In the genomic region with DNA sequence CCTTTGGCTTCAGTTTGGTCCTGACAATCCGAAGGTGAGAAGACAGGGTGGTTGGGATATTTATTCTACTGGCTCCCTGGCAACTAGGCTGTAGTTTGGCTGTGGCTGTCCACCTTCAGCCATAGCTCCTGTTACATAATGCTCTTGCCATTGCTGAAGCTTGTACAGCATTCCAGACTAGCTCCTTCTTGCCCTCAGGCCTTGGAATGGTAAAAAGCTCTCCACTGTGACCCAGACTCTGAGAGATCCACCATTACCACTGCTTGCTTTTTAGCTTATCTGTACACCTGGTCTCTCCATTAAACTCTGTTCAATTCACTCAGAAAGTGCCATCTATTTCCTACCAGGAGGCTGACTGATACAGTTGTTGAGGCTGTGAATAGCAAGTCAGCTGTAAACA, we compare ENCODE assay signal across 23 cellular contexts.
A peak's percentile ranks its signal among the peaks of the same experiment; 100 is the strongest.
DNase-seq lines count a peak whose midpoint lies in the region; ATAC-seq, FAIRE-seq and TF ChIP-seq lines count a peak whose summit lies in the region.
"Had no signal": no experiment of that assay in that cellular context is flagged by ENCODE, and none has a peak within 500 bp of the region (broad histone marks: within the 10 kb centered on the region; RNA-seq: fewer than 3 reads in every experiment).

No MANE protein-coding gene starts in this region.

- no peaks in the 10 kb centered on the region for H3K4me1 Mint-ChIP-seq in activated naive CD4-positive, alpha-beta T cell treated with anti-CD3 and anti-CD28 coated beads, Interleukin-2, amount 10 ng/mL, durations not matched to agents 7 days and 5 days
- H3K4me1 Mint-ChIP-seq: CD14-positive monocyte; CD4-positive, alpha-beta memory T cell had no signal

- no peak overlapping the region for H2BK12ac ChIP-seq in H1 (ENCODE audit: low read depth, low read length)

- H3K4me1 ChIP-seq in H1 (replicated peaks in 1 of 4; ENCODE audit: control insufficient read depth in 3 of 4, insufficient read depth in 4 of 4, low read length in 3 of 4): no peaks in the 10 kb centered on the region
- H3K4me1 ChIP-seq: BLaER1 had no signal

- no peak for TF ChIP-seq EP300 in H1 (IDR thresholded peaks at IDR 0.05; ENCODE audit: borderline replicate concordance in 1 of 2, low read depth in 2 of 2, low read length in 2 of 2)

- POLR2A ChIA-PET in H1 (lab: Charles Lee; ENCODE audit: partially characterized antibody): no interaction called here

- no peak overlapping the region for H2AFZ ChIP-seq in H1 (ENCODE audit: low read length)
- H2AFZ ChIP-seq: GM23248 had no signal

- no peak overlapping the region for H3K14ac ChIP-seq in H1 (ENCODE audit: insufficient read length)

- no peak for ATAC-seq in GM18861 (IDR thresholded peaks at IDR 0.05; ENCODE audit: unreplicated experiment)
- no peak for ATAC-seq in HG02884 (IDR thresholded peaks at IDR 0.05; ENCODE audit: unreplicated experiment)
- ATAC-seq: A549 had no signal

- no peaks in the 10 kb centered on the region for H3K36me3 ChIP-seq in H1 (ENCODE audit: control insufficient read depth in 2 of 4, insufficient read depth in 4 of 4, low read length in 3 of 4)
- H3K36me3 ChIP-seq: BLaER1 had no signal

- no peak for TF ChIP-seq CTCF in H1 (IDR thresholded peaks at IDR 0.05; ENCODE audit: control extremely low read depth in 1 of 3, insufficient read depth in 1 of 3, low read depth in 1 of 3, low read length in 3 of 3)

- H3K36me3 Mint-ChIP-seq in activated naive CD4-positive, alpha-beta T cell treated with anti-CD3 and anti-CD28 coated beads, Interleukin-2, amount 10 ng/mL, durations not matched to agents 7 days and 5 days: no peaks in the 10 kb centered on the region
- H3K36me3 Mint-ChIP-seq: CD14-positive monocyte; CD4-positive, alpha-beta memory T cell had no signal

- no peak overlapping the region for H2BK5ac ChIP-seq in H1 (ENCODE audit: low read depth, low read length)

- no peak overlapping the region for H3K18ac ChIP-seq in H1 (ENCODE audit: extremely low read depth, low read length)

- FAIRE-seq in H1 (lab: Jason Lieb, UNC): no peak
- FAIRE-seq: A549, GM12891, H54 had no signal

- H2BK20ac ChIP-seq in H1 (ENCODE audit: low read length): no peak overlapping the region

- H2AK5ac ChIP-seq in H1 (ENCODE audit: low read depth, low read length): no peak overlapping the region

- H3K4me3 Mint-ChIP-seq in activated naive CD4-positive, alpha-beta T cell treated with anti-CD3 and anti-CD28 coated beads, Interleukin-2, amount 10 ng/mL, durations not matched to agents 7 days and 5 days: no peak overlapping the region
- H3K4me3 Mint-ChIP-seq: CD14-positive monocyte; CD4-positive, alpha-beta memory T cell had no signal

- H2BK15ac ChIP-seq in H1 (ENCODE audit: low read length): no peak overlapping the region

- TF ChIP-seq POLR2A in H1 (IDR thresholded peaks at IDR 0.05; ENCODE audit: control extremely low read depth in 1 of 2, low read depth in 2 of 2, low read length in 2 of 2): no peak

- H3K79me2 ChIP-seq in H1 (ENCODE audit: control insufficient read depth in 1 of 2, insufficient read depth in 2 of 2, low read length in 2 of 2): no peaks in the 10 kb centered on the region

- H4K5ac ChIP-seq in H1 (ENCODE audit: insufficient read length, low read depth, low read length): no peak overlapping the region

- no peaks in the 10 kb centered on the region for H3K9me3 ChIP-seq in H1 (ENCODE audit: insufficient read depth in 2 of 2, low read depth in 1 of 2, low read length in 1 of 2)
- H3K9me3 ChIP-seq: A549 had no signal

- peaks cover 9% of the 10 kb centered on the region for H3K9me3 Mint-ChIP-seq in activated naive CD4-positive, alpha-beta T cell treated with anti-CD3 and anti-CD28 coated beads, Interleukin-2, amount 10 ng/mL, durations not matched to agents 7 days and 5 days

- H3K56ac ChIP-seq in H1 (replicated peaks; ENCODE audit: insufficient read length, low read depth, low read length): no peak overlapping the region

- no peak overlapping the region for H3K4me3 ChIP-seq in H1 (ENCODE audit: extremely low read depth in 1 of 4, insufficient read depth in 2 of 4, low read depth in 3 of 4, low read length in 4 of 4)
- H3K4me3 ChIP-seq: A549, BLaER1, GM23248 had no signal

- 0 out of 2 replicates have a peak overlapping the region, but pooled peaks have one; percentile 10 for H3K27ac ChIP-seq in H1 (ENCODE audit: low read depth, low read length)
- H3K27ac ChIP-seq: 22Rv1, A549, BLaER1, GM23248, HL-60 had no signal

- H3K4me2 ChIP-seq in H1 (ENCODE audit: insufficient read depth in 1 of 2, low read depth in 2 of 2, low read length in 2 of 2): no peak overlapping the region
- H3K4me2 ChIP-seq: A549, BLaER1 had no signal

- H3K27ac Mint-ChIP-seq in activated naive CD4-positive, alpha-beta T cell treated with anti-CD3 and anti-CD28 coated beads, Interleukin-2, amount 10 ng/mL, durations not matched to agents 7 days and 5 days: peak overlapping the region; percentile 49
- H3K27ac Mint-ChIP-seq: CD14-positive monocyte; CD4-positive, alpha-beta memory T cell had no signal

- H4K91ac ChIP-seq in H1 (replicated peaks; ENCODE audit: insufficient read length, low read length): no peak overlapping the region

- WGBS in H1 (ENCODE audit: extremely low coverage in 1 of 2, insufficient coverage in 1 of 2, insufficient read length in 1 of 2, insufficient replicate concordance in 2 of 2, low coverage in 1 of 2, low lambda C conversion rate in 2 of 2, missing lambda C conversion rate in 1 of 2), 2 experiments: 100% methylated on average over 1 of the region's 1 CpG; no CpG with 5 or more reads in 1 of the 2 experiments

- no peak overlapping the region for H3K23ac ChIP-seq in H1 (ENCODE audit: insufficient read length)

- no peaks in the 10 kb centered on the region for H3K27me3 ChIP-seq in H1 (replicated peaks in 1 of 4; ENCODE audit: control insufficient read depth in 3 of 4, extremely low read depth in 1 of 4, insufficient read depth in 3 of 4, low read length in 3 of 4)
- H3K27me3 ChIP-seq: BLaER1 had no signal

- H2BK120ac ChIP-seq in H1 (replicated peaks; ENCODE audit: low read depth, low read length): no peak overlapping the region

- no peak overlapping the region for H4K8ac ChIP-seq in H1 (ENCODE audit: extremely low read depth, insufficient read depth, low read length)

- no peak for TF ChIP-seq RAD21 in H1 (IDR thresholded peaks at IDR 0.05 in 1 of 2, conservative IDR thresholded peaks at IDR 0.05 in 1 of 2; ENCODE audit: low read depth in 2 of 2, low read length in 2 of 2)

- CTCF ChIA-PET in activated naive CD4-positive, alpha-beta T cell treated with anti-CD3 and anti-CD28 coated beads, Interleukin-2, amount 10 ng/mL, durations not matched to agents 7 days and 5 days (lab: Charles Lee): no interaction called here
- CTCF ChIA-PET in H1 (lab: Charles Lee; ENCODE audit: partially characterized antibody): no interaction called here

- no peak overlapping the region for H3K4ac ChIP-seq in H1 (replicated peaks; ENCODE audit: insufficient read length, low read depth, low read length)

- H4K20me1 ChIP-seq in H1 (replicated peaks in 1 of 2; ENCODE audit: control insufficient read depth in 1 of 2, insufficient read depth in 2 of 2, low read length in 2 of 2): no peaks in the 10 kb centered on the region
- H4K20me1 ChIP-seq: BLaER1 had no signal

- H3K79me1 ChIP-seq in H1 (ENCODE audit: low read depth, low read length): no peaks in the 10 kb centered on the region

- DNase-seq in activated naive CD4-positive, alpha-beta T cell treated with anti-CD3 and anti-CD28 coated beads, Interleukin-2, amount 10 ng/mL, durations not matched to agents 7 days and 5 days: no peak
- DNase-seq in activated naive CD4-positive, alpha-beta T cell (lab: John Stamatoyannopoulos, UW): no peak
- DNase-seq in NCI-H146 treated with DMSO at 0.1 percent for 48 hours (lab: John Stamatoyannopoulos, UW; ENCODE audit: unreplicated experiment): peak; percentile 15
- DNase-seq in H1 (ENCODE audit: low read depth in 1 of 2, low spot score in 2 of 2): no peak
- peak; percentile 39 for DNase-seq in renal cortical epithelial cell (ENCODE audit: low read depth)
- DNase-seq: AML-193; CD4-positive, alpha-beta memory T cell; COR-L47; DMS 273 treated with DMSO at 0.1 percent for 48 hours; DMS53; DND-41; EL; GM23248; HCEC 1CT had no signal

- no peaks in the 10 kb centered on the region for H3K27me3 Mint-ChIP-seq in activated naive CD4-positive, alpha-beta T cell treated with anti-CD3 and anti-CD28 coated beads, Interleukin-2, amount 10 ng/mL, durations not matched to agents 7 days and 5 days
- H3K27me3 Mint-ChIP-seq: CD4-positive, alpha-beta memory T cell had no signal

- H3K23me2 ChIP-seq in H1 (ENCODE audit: low read depth, low read length): no peaks in the 10 kb centered on the region

- H3K9ac ChIP-seq in H1 (replicated peaks in 1 of 4; ENCODE audit: extremely low read depth in 1 of 4, low read depth in 3 of 4, low read length in 3 of 4): no peak overlapping the region
- H3K9ac ChIP-seq: BLaER1, GM23248 had no signal

TF ChIP-seq in H1, 55 proteins besides CTCF, POLR2A, EP300 and RAD21:
- TF ChIP-seq FOSL1 (IDR thresholded peaks at IDR 0.05; ENCODE audit: insufficient read depth, low read depth, low read length): no peak
- no peak for TF ChIP-seq SIX5 (IDR thresholded peaks at IDR 0.05; ENCODE audit: low read depth, low read length)
- TF ChIP-seq BCL11A (IDR thresholded peaks at IDR 0.05; ENCODE audit: low read depth in 2 of 2, low read length in 2 of 2): no peak
- TF ChIP-seq NRF1 (IDR thresholded peaks at IDR 0.05; ENCODE audit: low read depth, low read length): no peak
- no peak for TF ChIP-seq CBX8 (IDR thresholded peaks at IDR 0.05; ENCODE audit: borderline replicate concordance, low read depth, low read length)
- no peak for TF ChIP-seq EZH2 (IDR thresholded peaks at IDR 0.05; ENCODE audit: low read depth, low read length, severe bottlenecking)
- TF ChIP-seq SRF (IDR thresholded peaks at IDR 0.05; ENCODE audit: low read depth, low read length): no peak
- TF ChIP-seq SIRT6 (IDR thresholded peaks at IDR 0.05; ENCODE audit: low read length): no peak

Comparison
In these comparisons a context has a peak if more than half of its experiments do, and no peak if none do; other contexts are left out.
1. DNase-seq: peak in NCI-H146 treated with DMSO at 0.1 percent for 48 hours (single experiment) and renal cortical epithelial cell (single experiment); none in activated naive CD4-positive, alpha-beta T cell treated with anti-CD3 and anti-CD28 coated beads, Interleukin-2, amount 10 ng/mL, durations not matched to agents 7 days and 5 days (single experiment), activated naive CD4-positive, alpha-beta T cell (0 of 4) and H1 (0 of 2).